25 cellular contexts compared by ENCODE assay signal in the genomic region with DNA sequence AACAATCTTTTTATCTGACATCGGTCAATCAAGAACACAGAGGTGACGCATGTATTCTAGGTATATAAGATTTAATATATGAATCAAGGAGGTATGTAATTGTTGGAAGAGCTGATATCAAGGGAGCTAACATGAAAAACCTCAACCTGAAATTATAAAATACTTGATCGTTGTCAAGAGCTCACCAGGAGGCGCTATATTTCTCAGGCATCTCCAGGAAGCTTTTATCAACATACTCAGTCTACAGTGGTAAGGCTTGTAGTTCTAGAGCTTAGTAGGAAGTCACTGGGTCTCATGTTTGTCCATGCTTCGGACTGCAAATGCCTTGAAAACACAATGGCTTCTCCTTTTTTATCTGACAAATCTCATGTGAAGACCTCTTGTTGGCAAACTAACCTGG.
DNase-seq lines count a peak whose midpoint lies in the region; TF ChIP-seq lines count a peak whose summit lies in the region.
"Had no signal": no experiment of that assay in that cellular context is flagged by ENCODE, and none has a peak within 500 bp of the region (broad histone marks: within the 10 kb centered on the region; RNA-seq: fewer than 3 reads in every experiment).

No MANE protein-coding gene starts in this region.

- H3K4me3 Mint-ChIP-seq in Caco-2 (ENCODE audit: unreplicated experiment): no peak overlapping the region
- H3K4me3 Mint-ChIP-seq: activated T-cell treated with anti-CD3 and anti-CD28 coated beads, Interleukin-2, amount 50 U/mL, for 24 hours; natural killer cell had no signal

- H3K9me2 ChIP-seq in Karpas-422 (replicated peaks; ENCODE audit: insufficient read depth, low read length): no peaks in the 10 kb centered on the region

- H3K79me2 ChIP-seq in Karpas-422 (ENCODE audit: low read length): no peaks in the 10 kb centered on the region
- H3K79me2 ChIP-seq: parathyroid adenoma had no signal

- H3K9me3 Mint-ChIP-seq in Caco-2 (ENCODE audit: unreplicated experiment): no peaks in the 10 kb centered on the region
- H3K9me3 Mint-ChIP-seq: activated T-cell treated with anti-CD3 and anti-CD28 coated beads, Interleukin-2, amount 50 U/mL, for 24 hours had no signal

- TF ChIP-seq CTCF in WERI-Rb-1 (IDR thresholded peaks at IDR 0.05; ENCODE audit: low read depth, low read length) (0 out of 2 replicates have a peak, but pooled peaks have one; percentile 14), retinal pigment epithelial cell (conservative IDR thresholded peaks at IDR 0.05; ENCODE audit: low read depth, low read length) (peak; percentile 21), Caco-2 (IDR thresholded peaks at IDR 0.05; ENCODE audit: insufficient read depth in 1 of 2, low read depth in 1 of 2, low read length in 1 of 2, severe bottlenecking in 1 of 2, unreplicated experiment in 1 of 2) (no peak)

- no peaks in the 10 kb centered on the region for H3K27me3 Mint-ChIP-seq in Caco-2 (ENCODE audit: insufficient read depth, unreplicated experiment)
- H3K27me3 Mint-ChIP-seq: activated T-cell treated with anti-CD3 and anti-CD28 coated beads, Interleukin-2, amount 50 U/mL, for 24 hours had no signal

- POLR2A ChIA-PET in Caco-2 (lab: Charles Lee): no interaction called here

- H3K27ac ChIP-seq in Karpas-422 (ENCODE audit: low read length) (no peak overlapping the region), WERI-Rb-1 (no peak overlapping the region)
- H3K27ac ChIP-seq: A549; BLaER1 treated with 17β-estradiol and CSF1 and Interleukin-3, amounts not matched to agents 10 nM and 100 nM; esophagus squamous epithelium; parathyroid adenoma; sigmoid colon had no signal

- no peak overlapping the region for H3K27ac Mint-ChIP-seq in Caco-2 (ENCODE audit: unreplicated experiment)
- H3K27ac Mint-ChIP-seq: activated T-cell treated with anti-CD3 and anti-CD28 coated beads, Interleukin-2, amount 50 U/mL, for 24 hours; natural killer cell had no signal

- BruUV-seq in Caco-2 (replicated peaks; lab: Mats Ljungman, UMichigan): no TSS peak

- H3K4me2 ChIP-seq in Karpas-422 (ENCODE audit: low read depth, low read length, poor library complexity, severe bottlenecking): no peak overlapping the region
- H3K4me2 ChIP-seq: A549 had no signal

- H3K9ac ChIP-seq in Karpas-422 (ENCODE audit: low read length): no peak overlapping the region
- H3K9ac ChIP-seq: BLaER1 treated with 17β-estradiol and CSF1 and Interleukin-3, amounts not matched to agents 10 nM and 100 nM; parathyroid adenoma had no signal

- H2AFZ ChIP-seq in Karpas-422 (ENCODE audit: low read length): no peak overlapping the region
- H2AFZ ChIP-seq: parathyroid adenoma had no signal

- H3K9me3 ChIP-seq in Karpas-422 (ENCODE audit: low read length): no peaks in the 10 kb centered on the region; the same call in 1 of the 2 replicates
- H3K9me3 ChIP-seq in WERI-Rb-1 (ENCODE audit: severe bottlenecking): no peaks in the 10 kb centered on the region
- H3K9me3 ChIP-seq in Caco-2: no peaks in the 10 kb centered on the region
- H3K9me3 ChIP-seq: A549; BLaER1 treated with 17β-estradiol and CSF1 and Interleukin-3, amounts not matched to agents 10 nM and 100 nM; esophagus squamous epithelium; sigmoid colon had no signal

- H3K4me3 ChIP-seq in Karpas-422 (ENCODE audit: low read length) (no peak overlapping the region), WERI-Rb-1 (ENCODE audit: low read depth, low read length) (no peak overlapping the region), retinal pigment epithelial cell (ENCODE audit: low read length) (no peak overlapping the region), Caco-2 (ENCODE audit: low read depth, low read length) (no peak overlapping the region)
- H3K4me3 ChIP-seq: A549; BLaER1 treated with 17β-estradiol and CSF1 and Interleukin-3, amounts not matched to agents 10 nM and 100 nM; esophagus squamous epithelium; GM12878; sigmoid colon had no signal

- H3K36me3 ChIP-seq in Karpas-422 (ENCODE audit: insufficient read depth, low read length) (no peaks in the 10 kb centered on the region), WERI-Rb-1 (no peaks in the 10 kb centered on the region), Caco-2 (ENCODE audit: control insufficient read depth, insufficient read depth, low read length) (no peaks in the 10 kb centered on the region)
- H3K36me3 ChIP-seq: BLaER1 treated with 17β-estradiol and CSF1 and Interleukin-3, amounts not matched to agents 10 nM and 100 nM; esophagus squamous epithelium; sigmoid colon had no signal

- no peaks in the 10 kb centered on the region for H3K36me3 Mint-ChIP-seq in Caco-2 (ENCODE audit: insufficient read depth, unreplicated experiment)
- H3K36me3 Mint-ChIP-seq: natural killer cell had no signal

- no peaks in the 10 kb centered on the region for H3K4me1 ChIP-seq in Karpas-422 (ENCODE audit: low read length)
- no peaks in the 10 kb centered on the region for H3K4me1 ChIP-seq in Caco-2
- H3K4me1 ChIP-seq: A549, esophagus squamous epithelium, parathyroid adenoma, sigmoid colon had no signal

- H3K4me1 Mint-ChIP-seq in Caco-2 (ENCODE audit: low read depth, unreplicated experiment): no peaks in the 10 kb centered on the region
- H3K4me1 Mint-ChIP-seq: natural killer cell had no signal

- CTCF ChIA-PET in Caco-2 (lab: Charles Lee): interaction anchor here (0.9 to 1.0 kb wide), 3 partner anchors 54 to 83 kb away, joined by 3 read pairs; no protein-coding TSS in a partner anchor

- intact Hi-C loops in Caco-2 (cut with micrococcal nuclease; ENCODE audit: unreplicated experiment): no loop called here

- H4K20me1 ChIP-seq in Karpas-422 (ENCODE audit: insufficient read depth, low read depth, low read length): no peaks in the 10 kb centered on the region
- H4K20me1 ChIP-seq: BLaER1 treated with 17β-estradiol and CSF1 and Interleukin-3, amounts not matched to agents 10 nM and 100 nM had no signal

- DNase-seq in NCI-H82 (lab: John Stamatoyannopoulos, UW) (peak; percentile 13), NCI-H82 treated with DMSO at 0.1 percent for 48 hours (lab: John Stamatoyannopoulos, UW; ENCODE audit: unreplicated experiment) (no peak), Karpas-422 (peak; percentile 55), WERI-Rb-1 (no peak), retinal pigment epithelial cell (ENCODE audit: low read depth) (no peak), NCI-H2196 treated with DMSO at 0.1 percent for 48 hours (lab: John Stamatoyannopoulos, UW; ENCODE audit: unreplicated experiment) (no peak), occipital lobe (lab: John Stamatoyannopoulos, UW) (no peak), Caco-2 (no peak)
- DNase-seq: activated CD4-positive, CD25-positive, alpha-beta regulatory T cell treated with anti-CD3 and anti-CD28 coated beads, Interleukin-2, amount 50 U/mL, for 72 hours; activated naive CD4-positive, alpha-beta T cell treated with Interleukin-2 at 50 U/mL for 16 hours; activated T-cell treated with anti-CD3 and anti-CD28 coated beads, Interleukin-2, amount 50 U/mL, for 24 hours; aorta; cerebellar nuclear complex; esophagus squamous epithelium; GOT3; natural killer cell; NCI-H146; NCI-H2171; NCI-H774; sigmoid colon; substantia nigra had no signal

- no peaks in the 10 kb centered on the region for H3K27me3 ChIP-seq in Karpas-422 (ENCODE audit: low read length)
- no peaks in the 10 kb centered on the region for H3K27me3 ChIP-seq in WERI-Rb-1 (ENCODE audit: insufficient read depth, low read depth, severe bottlenecking)
- no peaks in the 10 kb centered on the region for H3K27me3 ChIP-seq in Caco-2 (replicated peaks; ENCODE audit: control insufficient read depth, insufficient read depth, low read length)
- H3K27me3 ChIP-seq: BLaER1 treated with 17β-estradiol and CSF1 and Interleukin-3, amounts not matched to agents 10 nM and 100 nM; esophagus squamous epithelium; sigmoid colon had no signal

Comparison
In these comparisons a context has a peak if more than half of its experiments do, and no peak if none do; other contexts are left out.
1. DNase-seq: peak in NCI-H82 (single experiment) and Karpas-422 (single experiment); none in NCI-H82 treated with DMSO at 0.1 percent for 48 hours (single experiment), WERI-Rb-1 (single experiment), retinal pigment epithelial cell (single experiment), NCI-H2196 treated with DMSO at 0.1 percent for 48 hours (single experiment), occipital lobe (single experiment) and Caco-2 (0 of 2).
2. CTCF ChIP-seq: peak in WERI-Rb-1 (single experiment) and retinal pigment epithelial cell (single experiment); none in Caco-2 (0 of 2).